27 cellular contexts compared by ENCODE assay signal in the genomic region with DNA sequence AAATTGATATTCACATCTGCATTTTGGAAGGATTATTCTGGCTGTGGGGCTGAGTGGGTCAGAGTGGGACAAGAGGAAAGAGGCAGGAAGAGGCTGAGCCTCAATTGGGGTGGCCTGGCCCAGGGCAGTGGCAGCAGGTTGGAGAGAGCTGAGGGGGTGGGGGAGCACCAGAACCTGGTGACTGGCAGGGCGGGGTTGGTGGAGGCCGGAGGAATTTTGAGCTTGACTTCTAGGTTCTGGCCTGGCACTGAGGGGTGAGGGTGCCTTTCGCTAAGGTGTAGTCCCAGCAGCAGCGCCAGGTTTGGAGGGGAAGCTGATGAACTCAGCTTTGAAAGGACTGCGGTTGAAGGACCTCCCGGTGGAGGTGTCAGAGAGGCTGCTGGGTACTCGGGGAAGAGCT.
"Had no signal": no experiment of that assay in that cellular context is flagged by ENCODE, and none has a peak within 500 bp of the region (broad histone marks: within the 10 kb centered on the region; RNA-seq: fewer than 3 reads in every experiment).

No MANE protein-coding gene starts in this region.

- H3K9me3 Mint-ChIP-seq: dendritic cell treated with granulocyte-macrophage colony-stimulating factor and Interleukin-4, amounts not matched to agents 40 ng/mL and 50 ng/mL, for 4 days; effector memory CD8-positive, alpha-beta T cell; immature natural killer cell; natural killer cell treated with Interleukin-12 subunit alpha and Interleukin-12 subunit beta and Interleukin-15 and Interleukin-18, amount 100 ng/mL, for 72 hours; stimulated activated memory B cell treated with anti-CD40 and anti-IgM and Interleukin-4, amounts not matched to agents 10 μg/mL and 1 μg/mL and 100 μg/mL, for 72 hours; stimulated activated naive CD8-positive, alpha-beta T cell treated with anti-CD3 and anti-CD28 coated beads, Interleukin-15, amount 100 ng/mL, for 72 hours had no signal

- H3K4me1 ChIP-seq: esophagus squamous epithelium, gastroesophageal sphincter, left ventricle myocardium inferior, parathyroid adenoma, psoas muscle, spleen, testis, tibial nerve had no signal

- H3K4me3 ChIP-seq: esophagus squamous epithelium, gastroesophageal sphincter, left ventricle myocardium inferior, lung, psoas muscle, spleen, testis, tibial nerve had no signal

- H3K9me3 ChIP-seq: esophagus squamous epithelium, gastroesophageal sphincter, left ventricle myocardium inferior, psoas muscle, spleen, testis, tibial nerve had no signal

- H3K27ac Mint-ChIP-seq: dendritic cell treated with granulocyte-macrophage colony-stimulating factor and Interleukin-4, amounts not matched to agents 40 ng/mL and 50 ng/mL, for 4 days; effector memory CD8-positive, alpha-beta T cell; immature natural killer cell; natural killer cell treated with Interleukin-12 subunit alpha and Interleukin-12 subunit beta and Interleukin-15 and Interleukin-18, amount 100 ng/mL, for 72 hours; stimulated activated memory B cell treated with anti-CD40 and anti-IgM and Interleukin-4, amounts not matched to agents 10 μg/mL and 1 μg/mL and 100 μg/mL, for 72 hours had no signal

- DNase-seq: effector memory CD8-positive, alpha-beta T cell; esophagus squamous epithelium; foreskin fibroblast; glutamatergic neuron; immature natural killer cell; left cardiac atrium; left ventricle myocardium inferior; mesenchymal stem cell; midbrain; psoas muscle; retina; spleen; stimulated activated CD4-positive, alpha-beta T cell treated with anti-CD3 and anti-CD28 coated beads, Interleukin-15, amount 100 ng/mL, for 24 hours; stimulated activated CD4-positive, alpha-beta T cell treated with anti-CD3 and anti-CD28 coated beads, Interleukin-1b, Interleukin-23, amount 100 ng/mL, for 48 hours; stimulated activated CD4-positive, alpha-beta T cell treated with anti-CD3 and anti-CD28 coated beads, Interleukin-4, amount 100 ng/mL, for 24 hours; stimulated activated naive CD8-positive, alpha-beta T cell treated with anti-CD3 and anti-CD28 coated beads, Interleukin-15, amount 100 ng/mL, for 72 hours; testis had no signal

- FAIRE-seq: colon, keratinocyte had no signal

- H3K36me3 Mint-ChIP-seq: immature natural killer cell; natural killer cell treated with Interleukin-12 subunit alpha and Interleukin-12 subunit beta and Interleukin-15 and Interleukin-18, amount 100 ng/mL, for 72 hours; stimulated activated memory B cell treated with anti-CD40 and anti-IgM and Interleukin-4, amounts not matched to agents 10 μg/mL and 1 μg/mL and 100 μg/mL, for 72 hours had no signal

- H3K4me3 Mint-ChIP-seq: dendritic cell treated with granulocyte-macrophage colony-stimulating factor and Interleukin-4, amounts not matched to agents 40 ng/mL and 50 ng/mL, for 4 days; effector memory CD8-positive, alpha-beta T cell; immature natural killer cell; natural killer cell treated with Interleukin-12 subunit alpha and Interleukin-12 subunit beta and Interleukin-15 and Interleukin-18, amount 100 ng/mL, for 72 hours; stimulated activated memory B cell treated with anti-CD40 and anti-IgM and Interleukin-4, amounts not matched to agents 10 μg/mL and 1 μg/mL and 100 μg/mL, for 72 hours; stimulated activated naive CD8-positive, alpha-beta T cell treated with anti-CD3 and anti-CD28 coated beads, Interleukin-15, amount 100 ng/mL, for 72 hours had no signal

- H3K9ac ChIP-seq: parathyroid adenoma had no signal

- H3K27ac ChIP-seq: esophagus squamous epithelium, gastroesophageal sphincter, left ventricle myocardium inferior, parathyroid adenoma, psoas muscle, spleen, testis, tibial nerve had no signal

- H3K4me1 Mint-ChIP-seq: immature natural killer cell; stimulated activated memory B cell treated with anti-CD40 and anti-IgM and Interleukin-4, amounts not matched to agents 10 μg/mL and 1 μg/mL and 100 μg/mL, for 72 hours; stimulated activated naive CD8-positive, alpha-beta T cell treated with anti-CD3 and anti-CD28 coated beads, Interleukin-15, amount 100 ng/mL, for 72 hours had no signal

- ATAC-seq: effector memory CD8-positive, alpha-beta T cell; gastroesophageal sphincter; left cardiac atrium; natural killer cell treated with Interleukin-12 subunit alpha and Interleukin-12 subunit beta and Interleukin-15 and Interleukin-18, amount 100 ng/mL, for 72 hours; psoas muscle; sciatic nerve; stimulated activated memory B cell treated with anti-CD40 and anti-IgM and Interleukin-4, amounts not matched to agents 10 μg/mL and 1 μg/mL and 100 μg/mL, for 72 hours; stimulated activated naive CD8-positive, alpha-beta T cell treated with anti-CD3 and anti-CD28 coated beads, Interleukin-15, amount 100 ng/mL, for 72 hours had no signal

- H3K36me3 ChIP-seq: left ventricle myocardium inferior had no signal
